ENCODE assay signal across 9 cellular contexts in the genomic region with DNA sequence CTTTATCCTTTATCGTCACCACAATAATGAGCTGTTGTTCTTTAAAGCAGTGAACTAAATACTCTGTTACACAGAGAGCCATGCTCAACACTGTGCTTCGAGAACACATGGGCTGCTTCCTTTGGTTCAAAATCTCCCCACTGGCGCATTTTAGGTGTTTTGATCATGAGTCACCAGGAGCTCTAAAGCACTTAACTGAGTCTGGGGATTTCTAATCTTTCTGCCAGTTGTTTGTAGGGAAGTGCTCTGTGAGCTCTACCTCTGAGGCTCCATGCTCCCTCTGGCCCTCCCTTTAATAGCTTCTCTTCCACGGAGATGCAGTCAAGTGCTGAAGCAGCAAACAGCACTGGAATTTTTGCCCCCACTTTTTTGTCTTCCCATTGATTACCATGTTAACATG. TPM values are rescaled to one million over a fixed set of nuclear protein-coding genes. Genes with fewer than 3 reads are reported as not detected.
DNase-seq lines count a peak whose midpoint lies in the region; ATAC-seq and TF ChIP-seq lines count a peak whose summit lies in the region.
"Had no signal": no experiment of that assay in that cellular context is flagged by ENCODE, and none has a peak within 500 bp of the region (broad histone marks: within the 10 kb centered on the region; RNA-seq: fewer than 3 reads in every experiment).

No MANE protein-coding gene starts in this region.

- H3K4me3 ChIP-seq in A673 (ENCODE audit: low read depth, low read length, poor library complexity, severe bottlenecking) (no peak overlapping the region), GM23248 (no peak overlapping the region)

- no peaks in the 10 kb centered on the region for H3K27me3 Mint-ChIP-seq in activated naive CD4-positive, alpha-beta T cell treated with anti-CD3 and anti-CD28 coated beads, Interleukin-2, amount 50 U/mL, for 24 hours

- ATAC-seq in HG02852 (IDR thresholded peaks at IDR 0.05; ENCODE audit: unreplicated experiment) = no peak
- no peak for ATAC-seq in GM18519 (IDR thresholded peaks at IDR 0.05; ENCODE audit: low FRiP score, unreplicated experiment)

- TF ChIP-seq CTCF in A673 (conservative IDR thresholded peaks at IDR 0.05; ENCODE audit: low read depth, low read length) = no peak

- peak overlapping the region; percentile 82 for H3K27ac Mint-ChIP-seq in activated naive CD4-positive, alpha-beta T cell treated with anti-CD3 and anti-CD28 coated beads, Interleukin-2, amount 50 U/mL, for 24 hours

- no peaks in the 10 kb centered on the region for H3K79me2 ChIP-seq in GM23248 (ENCODE audit: insufficient read depth)

- in situ Hi-C loops in GM23248 (cut with MboI) = no loop called here

- intact Hi-C loops in A673 (cut with micrococcal nuclease; ENCODE audit: unreplicated experiment) = no loop called here

- H3K9me3 ChIP-seq in A673 (ENCODE audit: low read depth, low read length, poor library complexity, severe bottlenecking) = no peaks in the 10 kb centered on the region
- no peaks in the 10 kb centered on the region for H3K9me3 ChIP-seq in GM23248 (ENCODE audit: low read depth)

- 83 to 86% methylated on average over 4 of the region's 4 CpGs for WGBS in GM23248 (ENCODE audit: low coverage in 1 of 2, low lambda C conversion rate in 2 of 2, missing lambda C conversion rate in 2 of 2), 2 experiments

- no TSS peak for BruUV-seq in A673 (replicated peaks; lab: Mats Ljungman, UMichigan)

- H3K36me3 Mint-ChIP-seq in activated naive CD4-positive, alpha-beta T cell treated with anti-CD3 and anti-CD28 coated beads, Interleukin-2, amount 50 U/mL, for 24 hours = peaks cover 42% of the 10 kb centered on the region

- no peaks in the 10 kb centered on the region for H3K9me2 ChIP-seq in GM23248 (ENCODE audit: insufficient read depth)

- no peaks in the 10 kb centered on the region for H3K4me1 ChIP-seq in A673 (ENCODE audit: insufficient read depth, low read length, poor library complexity, severe bottlenecking)
- no peaks in the 10 kb centered on the region for H3K4me1 ChIP-seq in GM23248 (ENCODE audit: insufficient read depth)

- H3K36me3 ChIP-seq in A673 (ENCODE audit: insufficient read depth, low read length, poor library complexity, severe bottlenecking) (no peaks in the 10 kb centered on the region), GM23248 (ENCODE audit: low read depth) (no peaks in the 10 kb centered on the region)
- H3K36me3 ChIP-seq: WERI-Rb-1 had no signal

- no peaks in the 10 kb centered on the region for H3F3A ChIP-seq in GM23248 (ENCODE audit: insufficient read depth)

- DNase-seq in A673 (ENCODE audit: low spot score) (peak; percentile 55), GM23248 (peak; percentile 15), iPS-NIHi7 (ENCODE audit: extremely low spot score) (peak; percentile 36), NCI-H510A (lab: John Stamatoyannopoulos, UW) (no peak), HT-29 (ENCODE audit: low spot score) (no peak)
- DNase-seq: WERI-Rb-1 had no signal

- no peaks in the 10 kb centered on the region for H4K20me1 ChIP-seq in GM23248 (ENCODE audit: insufficient read depth)

- H3K4me1 Mint-ChIP-seq in activated naive CD4-positive, alpha-beta T cell treated with anti-CD3 and anti-CD28 coated beads, Interleukin-2, amount 50 U/mL, for 24 hours = peaks cover 71% of the 10 kb centered on the region

- POLR2A ChIA-PET in A673 (lab: Charles Lee; ENCODE audit: low non-redundant PET) = interaction anchor here (0.9 kb wide), 1 partner anchor 250 kb away, joined by 5 read pairs; no protein-coding TSS in a partner anchor

- H3K4me3 Mint-ChIP-seq in activated naive CD4-positive, alpha-beta T cell treated with anti-CD3 and anti-CD28 coated beads, Interleukin-2, amount 50 U/mL, for 24 hours = peak overlapping the region; percentile 47

- H2AFZ ChIP-seq in GM23248 = no peak overlapping the region

- no peak overlapping the region for H3K27ac ChIP-seq in A673 (ENCODE audit: low read depth, low read length, poor library complexity, severe bottlenecking)
- no peak overlapping the region for H3K27ac ChIP-seq in GM23248
- H3K27ac ChIP-seq: WERI-Rb-1 had no signal

- H3K9ac ChIP-seq in GM23248 = no peak overlapping the region

- no peak overlapping the region for H3K4me2 ChIP-seq in GM23248 (ENCODE audit: unreplicated experiment)

- CTCF ChIA-PET in A673 (lab: Charles Lee) = interaction anchor here (0.6 kb wide), 1 partner anchor 65 kb away, joined by 8 read pairs; no protein-coding TSS in a partner anchor

- H3K27me3 ChIP-seq in A673 (replicated peaks; ENCODE audit: insufficient read depth, low read depth, low read length, poor library complexity) (no peaks in the 10 kb centered on the region), GM23248 (replicated peaks; ENCODE audit: insufficient read depth) (no peaks in the 10 kb centered on the region)

- H3K9me3 Mint-ChIP-seq in activated naive CD4-positive, alpha-beta T cell treated with anti-CD3 and anti-CD28 coated beads, Interleukin-2, amount 50 U/mL, for 24 hours = no peaks in the 10 kb centered on the region

RNA-seq across cellular contexts. Expression of gene ERAP2, which starts 17.0 kb away (rescaled TPM):
- 2.0 and 2.6 TPM in 2 replicates for total RNA-seq in A673 (2021)
- 0.38 and 1.8 TPM in 2 replicates for total RNA-seq in GM23248 (2014; rRNA removed; shearing (Covaris generic))
- polyA plus RNA-seq in GM23248 (2016; fragmentation: Nextera tagmentation; extraction: Ambion mirVana) = 0.32 and 1.1 TPM in 2 replicates
- 23.3 and 31.6 TPM in 2 replicates for total RNA-seq in HT-29 (2014; rRNA removed; shearing (Covaris generic))

RNA-seq across cellular contexts. Expression of gene LNPEP, which starts 42.5 kb away (rescaled TPM):
- 10.3 and 12.8 TPM in 2 replicates for total RNA-seq in A673 (2021)
- total RNA-seq in GM23248 (2014; rRNA removed; shearing (Covaris generic)) = 20.1 and 30.1 TPM in 2 replicates
- 6.8 and 7.3 TPM in 2 replicates for polyA plus RNA-seq in GM23248 (2016; fragmentation: Nextera tagmentation; extraction: Ambion mirVana)
- 6.1 and 7.8 TPM in 2 replicates for total RNA-seq in HT-29 (2014; rRNA removed; shearing (Covaris generic))

Comparison
In these comparisons a context has a peak if more than half of its experiments do, and no peak if none do; other contexts are left out.
1. DNase-seq: peak in A673 (single experiment), GM23248 (single experiment) and iPS-NIHi7 (single experiment); none in NCI-H510A (single experiment) and HT-29 (single experiment).